In the genomic region with DNA sequence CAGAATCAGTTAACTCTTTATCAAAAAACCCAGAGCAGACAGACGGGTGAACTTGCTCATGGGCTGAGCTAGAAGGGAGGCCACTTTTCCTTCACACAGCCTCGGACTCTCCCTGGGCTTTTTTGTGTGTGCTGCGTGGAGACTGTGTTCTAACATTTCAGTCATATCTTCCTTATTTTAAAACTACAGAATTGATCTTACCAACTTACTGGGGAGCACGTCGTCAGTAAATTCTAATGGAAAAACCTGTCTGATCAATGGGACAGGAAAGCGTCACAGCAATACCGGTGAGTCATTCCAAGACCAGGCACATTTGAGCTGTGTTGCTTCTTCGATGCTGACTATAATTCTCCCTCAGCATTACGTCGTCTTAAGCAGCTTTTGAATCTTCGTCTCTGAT, we compare ENCODE assay signal across 1 cellular context.
TF ChIP-seq lines count a peak whose summit lies in the region.

No MANE protein-coding gene starts in this region.

TF ChIP-seq in HepG2, 621 proteins besides CTCF, POLR2A, EP300 and RAD21 (continued from another document):
- TF ChIP-seq SOX6 (IDR thresholded peaks at IDR 0.05) (no peak), SOX6 (CRISPR knock-in tag; IDR thresholded peaks at IDR 0.05) (0 out of 2 replicates have a peak, but pooled peaks have one; percentile 9)
